9 cellular contexts compared by ENCODE assay signal in the genomic region with DNA sequence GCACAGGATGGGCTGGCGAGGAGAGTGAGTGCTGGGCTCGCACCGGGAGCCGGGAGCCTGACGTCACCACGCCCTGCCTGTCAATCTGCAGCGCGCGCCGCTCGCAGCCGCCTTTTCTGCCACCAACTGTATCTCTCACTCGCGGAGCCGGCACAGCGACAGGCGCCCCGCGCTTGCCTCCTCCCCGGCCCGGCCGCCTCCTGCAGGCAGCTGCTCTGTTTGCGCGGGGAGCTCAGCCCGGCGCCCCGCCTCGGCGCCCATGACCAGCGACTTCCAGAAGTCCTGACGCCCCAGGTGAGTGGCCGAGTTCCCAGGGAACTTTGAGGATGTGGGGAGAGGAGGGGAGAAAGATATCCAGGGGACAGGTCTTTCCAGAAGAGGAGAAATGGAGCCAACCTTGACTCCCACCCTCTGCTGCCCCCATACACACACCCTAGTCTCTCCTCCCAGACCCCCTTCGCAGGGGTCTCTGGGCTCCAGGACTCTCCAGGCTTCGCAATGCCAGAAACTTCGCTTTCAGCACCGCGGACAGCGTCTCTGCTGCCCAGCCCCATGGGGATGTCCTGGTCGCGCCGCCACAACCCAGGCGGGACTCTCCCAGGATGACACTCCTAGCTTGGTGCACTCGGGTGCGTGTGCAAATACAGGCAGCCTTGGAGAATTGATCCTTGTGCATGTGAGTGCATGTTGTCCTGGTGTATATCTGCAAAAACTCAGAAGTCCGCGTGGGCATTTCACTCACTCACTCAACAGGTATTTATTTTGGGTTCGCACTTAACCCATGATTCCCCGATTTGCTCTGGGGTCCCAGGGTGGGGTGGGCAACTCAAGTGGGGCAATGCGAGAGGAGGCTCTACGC. TPM values are rescaled to one million over a fixed set of nuclear protein-coding genes. Genes with fewer than 3 reads are reported as not detected.
A peak's percentile ranks its signal among the peaks of the same experiment; 100 is the strongest.
DNase-seq lines count a peak whose midpoint lies in the region; ATAC-seq and TF ChIP-seq lines count a peak whose summit lies in the region.
"Had no signal": no experiment of that assay in that cellular context is flagged by ENCODE, and none has a peak within 500 bp of the region (broad histone marks: within the 10 kb centered on the region; RNA-seq: fewer than 3 reads in every experiment).

A gene with protein sequence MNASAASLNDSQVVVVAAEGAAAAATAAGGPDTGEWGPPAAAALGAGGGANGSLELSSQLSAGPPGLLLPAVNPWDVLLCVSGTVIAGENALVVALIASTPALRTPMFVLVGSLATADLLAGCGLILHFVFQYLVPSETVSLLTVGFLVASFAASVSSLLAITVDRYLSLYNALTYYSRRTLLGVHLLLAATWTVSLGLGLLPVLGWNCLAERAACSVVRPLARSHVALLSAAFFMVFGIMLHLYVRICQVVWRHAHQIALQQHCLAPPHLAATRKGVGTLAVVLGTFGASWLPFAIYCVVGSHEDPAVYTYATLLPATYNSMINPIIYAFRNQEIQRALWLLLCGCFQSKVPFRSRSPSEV (plus strand): TSS at position 138 of the 859 bp plus-strand sequence. CDS start 802 bp downstream, outside the sequence.

- H3K27me3 ChIP-seq in SJSA1 (replicated peaks) = no peaks in the 10 kb centered on the region; the same call in 1 of the 2 replicates
- peaks cover 25% of the 10 kb centered on the region for H3K27me3 ChIP-seq in brain microvascular endothelial cell (replicated peaks)

- no peaks in the 10 kb centered on the region for H3K4me1 ChIP-seq in SJSA1 (replicated peaks)

- no peak for TF ChIP-seq CTCF in brain microvascular endothelial cell (IDR thresholded peaks at IDR 0.05; ENCODE audit: low read depth, low read length, missing control alignments)

- H3K36me3 ChIP-seq in SJSA1 (no peaks in the 10 kb centered on the region), brain microvascular endothelial cell (replicated peaks) (no peaks in the 10 kb centered on the region)

- in situ Hi-C loops in brain microvascular endothelial cell (cut with HindIII; ENCODE audit: low pct_ligation_motif_present, low sequenced_read_pairs) = no loop called here

- H3K27ac ChIP-seq in SJSA1 = no peak within 1 kb of the TSS
- no peak within 1 kb of the TSS for H3K27ac ChIP-seq in brain microvascular endothelial cell

- no peak within 1 kb of the TSS for H3K4me3 ChIP-seq in SJSA1
- no peak within 1 kb of the TSS for H3K4me3 ChIP-seq in brain microvascular endothelial cell (ENCODE audit: low read depth, low read length)

- H3K9me3 ChIP-seq in SJSA1 (replicated peaks) = no peaks in the 10 kb centered on the region

- ATAC-seq in GM19351 (IDR thresholded peaks at IDR 0.05; ENCODE audit: unreplicated experiment) = no peak
- no peak for ATAC-seq in HG02840 (IDR thresholded peaks at IDR 0.05; ENCODE audit: low FRiP score, unreplicated experiment)

- DNase-seq in ELF-1 (ENCODE audit: low read depth, low spot score) (peak; percentile 89), M059J (ENCODE audit: low read depth) (peak; percentile 43), SJSA1 (ENCODE audit: low read depth in 1 of 2, low spot score in 2 of 2) (peak; percentile 28 to 67), brain microvascular endothelial cell (peak; percentile 36), iris pigment epithelial cell (ENCODE audit: low read depth) (peak; percentile 41)
- DNase-seq in stimulated activated CD4-positive, alpha-beta T cell treated with anti-CD3 and anti-CD28 coated beads, Interleukin-2, amount 100 ng/mL, for 48 hours = peak; percentile 33 to 34

RNA-seq across cellular contexts. Expression of the gene that starts here (rescaled TPM):
- not detected in 2 replicates for total RNA-seq in M059J (2014; rRNA removed; shearing (Covaris generic))
- total RNA-seq in SJSA1 (2014; rRNA removed; shearing (Covaris generic)) = not detected in 2 replicates
- total RNA-seq: kidney epithelial cell had no signal

Comparison
In these comparisons a context has a peak if more than half of its experiments do, and no peak if none do; other contexts are left out.
1. Peak in DNase-seq in M059J; RNA of the gene not detected or under 1 TPM.
2. Peak in DNase-seq in SJSA1; RNA of the gene not detected or under 1 TPM.
3. DNase-seq: peak in every context shown above with its lines; median percentile 89 in ELF-1; 48 in SJSA1; 43 in M059J; 41 in iris pigment epithelial cell; 36 in brain microvascular endothelial cell; 34 in stimulated activated CD4-positive, alpha-beta T cell treated with anti-CD3 and anti-CD28 coated beads, Interleukin-2, amount 100 ng/mL, for 48 hours.